Comparison of ENCODE assay signal across 2 cellular contexts in genomic region chr12:45289245-45290217, GRCh38.
TF ChIP-seq lines count a peak whose summit lies in the region.

No MANE protein-coding gene starts in this region.

TF ChIP-seq in GM12891, 5 proteins besides CTCF, POLR2A, EP300 and RAD21:
- TF ChIP-seq TAF1 (IDR thresholded peaks at IDR 0.05; ENCODE audit: low read depth, low read length) (no peak), PAX5 (IDR thresholded peaks at IDR 0.05; ENCODE audit: insufficient read depth, low read length, severe bottlenecking) (peak; percentile 33), SPI1 (IDR thresholded peaks at IDR 0.05; ENCODE audit: low read depth, low read length) (peak; percentile 79), POLR2AphosphoS5 (IDR thresholded peaks at IDR 0.05; ENCODE audit: low read depth, low read length) (no peak), POU2F2 (IDR thresholded peaks at IDR 0.05; ENCODE audit: low read depth, low read length) (no peak)

TF ChIP-seq in IMR-90, 13 proteins besides CTCF, POLR2A, EP300 and RAD21:
- TF ChIP-seq FOS (IDR thresholded peaks at IDR 0.05; ENCODE audit: low read depth, low read length) = no peak
- no peak for TF ChIP-seq RFX5 (IDR thresholded peaks at IDR 0.05; ENCODE audit: low read depth, low read length)
- TF ChIP-seq CEBPB (IDR thresholded peaks at IDR 0.05; ENCODE audit: low read depth, low read length) = no peak
TF ChIP-seq in IMR-90: peak in this region for 0.
